In the genomic region with DNA sequence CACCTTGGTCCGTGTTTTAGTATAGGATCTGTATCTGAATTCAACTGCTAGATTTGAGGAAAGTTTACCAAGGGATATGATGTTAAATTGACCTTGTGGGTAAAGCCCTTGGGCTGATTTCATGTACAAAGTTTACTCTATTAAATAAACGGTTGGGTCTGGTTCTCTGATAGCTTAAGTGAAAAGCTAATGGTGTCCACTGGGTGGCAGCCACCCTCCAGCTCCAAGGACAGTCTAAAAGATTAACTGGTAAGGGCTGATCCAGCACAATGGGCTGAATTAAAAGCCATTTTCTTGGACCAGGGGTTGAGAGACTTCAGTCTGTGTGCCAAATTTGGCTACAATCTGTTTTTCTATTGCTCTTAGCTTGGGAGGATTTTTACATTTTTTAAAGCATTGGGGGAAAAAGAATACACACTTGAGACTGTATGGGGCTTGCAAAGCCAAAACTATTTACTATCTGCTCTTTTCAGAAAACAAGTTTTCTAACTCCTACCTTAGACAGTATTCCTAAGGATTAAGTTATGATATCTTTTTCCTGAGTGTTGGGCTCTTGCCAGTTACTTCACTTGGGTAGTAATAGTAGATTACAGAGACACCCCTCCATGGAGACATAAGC, we compare ENCODE assay signal across 7 cellular contexts.
A peak's percentile ranks its signal among the peaks of the same experiment; 100 is the strongest.
DNase-seq lines count a peak whose midpoint lies in the region; ATAC-seq and TF ChIP-seq lines count a peak whose summit lies in the region.

No MANE protein-coding gene starts in this region.

- no peak overlapping the region for H3K4me3 ChIP-seq in HCT116 (replicated peaks in 1 of 2; ENCODE audit: low read depth in 1 of 2, low read length in 2 of 2)

- no peaks in the 10 kb centered on the region for H3K27me3 ChIP-seq in HCT116 (ENCODE audit: insufficient read depth, low read length)

- no peaks in the 10 kb centered on the region for H3K36me3 ChIP-seq in HCT116 (ENCODE audit: control insufficient read depth in 1 of 2, insufficient read depth in 2 of 2, low read length in 2 of 2)

- no peak overlapping the region for H2AFZ ChIP-seq in HCT116 (ENCODE audit: low read depth, low read length, poor library complexity, severe bottlenecking)

- H3K79me2 ChIP-seq in HCT116 (ENCODE audit: insufficient read depth, low read length) = peaks cover 57% of the 10 kb centered on the region

- TF ChIP-seq RAD21 in HCT116 (IDR thresholded peaks at IDR 0.05; ENCODE audit: low read depth) = peak; percentile 80

- RAD21 ChIA-PET in HCT116 (lab: Charles Lee; ENCODE audit: low non-redundant PET in 1 of 2, low total read pairs in 2 of 2, uncharacterized antibody in 2 of 2, unreplicated experiment in 2 of 2) = interaction anchor here (0.9 to 1.4 kb wide), 2 partner anchors 122 to 265 kb away, joined by 4 read pairs; no protein-coding TSS in a partner anchor

- H3K4me1 ChIP-seq in HCT116 (ENCODE audit: control insufficient read depth in 1 of 2, insufficient read depth in 2 of 2, low read length in 2 of 2) = no peaks in the 10 kb centered on the region

- no peak overlapping the region for H3K4me2 ChIP-seq in HCT116 (ENCODE audit: low read length)

- intact Hi-C loops in HCT116 (cut with micrococcal nuclease) = loop anchor here (1.0 to 10.0 kb wide), 3 partner anchors 120 to 1078 kb away; a partner anchor contains a TSS
- intact Hi-C loops in Right ventricle myocardium superior (cut with DNase I) = no loop called here

- TF ChIP-seq CTCF in HCT116 (IDR thresholded peaks at IDR 0.05 in 2 of 3, conservative IDR thresholded peaks at IDR 0.05 in 1 of 3; ENCODE audit: borderline replicate concordance in 1 of 3, insufficient read depth in 1 of 3, low read depth in 2 of 3, low read length in 2 of 3) = peak; percentile 65 to 74 (median 67)

- ATAC-seq in HCT116 (peak; percentile 98), Right ventricle myocardium superior (ENCODE audit: poor library complexity) (peak; percentile 97), GM21529 (IDR thresholded peaks at IDR 0.05; ENCODE audit: unreplicated experiment) (no peak)

- no peaks in the 10 kb centered on the region for H3K9me3 ChIP-seq in HCT116 (ENCODE audit: control insufficient read depth in 1 of 2, insufficient read depth in 1 of 2, low read depth in 1 of 2, low read length in 2 of 2)

- peaks cover 4% of the 10 kb centered on the region; the same call in 1 of the 2 replicates for H4K20me1 ChIP-seq in HCT116 (ENCODE audit: insufficient read depth)

- no peak overlapping the region for H3K9ac ChIP-seq in HCT116 (ENCODE audit: low read length)

- no TSS peak for BruUV-seq in HCT116 (replicated peaks; lab: Mats Ljungman, UMichigan)

- no peaks in the 10 kb centered on the region for H3K9me2 ChIP-seq in HCT116 (ENCODE audit: insufficient read depth)

- CTCF ChIA-PET in HCT116 (lab: Charles Lee) = interaction anchor here (0.9 to 2.0 kb wide), 20 partner anchors 10 to 1080 kb away, joined by 3 to 10 read pairs (median 4); a partner anchor contains a TSS

- no peak overlapping the region for H3K27ac ChIP-seq in HCT116 (ENCODE audit: low read depth, low read length)

- no peak for TF ChIP-seq POLR2A in HCT116 (IDR thresholded peaks at IDR 0.05; ENCODE audit: borderline replicate concordance, extremely low read depth, insufficient read depth, insufficient read length)

- DNase-seq in EL (peak; percentile 70), HCT116 (ENCODE audit: low read depth, low spot score) (peak; percentile 48), NCI-H446 treated with DMSO at 0.1 percent for 48 hours (lab: John Stamatoyannopoulos, UW) (peak; percentile 73), Right ventricle myocardium superior (peak; percentile 59), pulmonary artery endothelial cell (ENCODE audit: low read depth, low spot score) (peak; percentile 37)
- DNase-seq in activated naive CD4-positive, alpha-beta T cell treated with anti-CD3 and anti-CD28 coated beads, Interleukin-2, amount 50 U/mL, for 16 hours = peak; percentile 43

- POLR2A ChIA-PET in HCT116 (lab: Charles Lee) = no interaction called here

TF ChIP-seq in HCT116, 20 proteins besides CTCF, POLR2A, EP300 and RAD21:
- TF ChIP-seq EZH2phosphoT487 (IDR thresholded peaks at IDR 0.05; ENCODE audit: borderline replicate concordance) (no peak), TCF7L2 (IDR thresholded peaks at IDR 0.05; ENCODE audit: borderline replicate concordance, extremely low read depth, insufficient read depth, insufficient read length) (no peak), SRF (IDR thresholded peaks at IDR 0.05; ENCODE audit: low read depth) (no peak), ZFX (IDR thresholded peaks at IDR 0.05) (no peak), SIN3A (IDR thresholded peaks at IDR 0.05; ENCODE audit: low read depth) (no peak), CEBPB (IDR thresholded peaks at IDR 0.05; ENCODE audit: low read depth) (no peak), EGR1 (IDR thresholded peaks at IDR 0.05; ENCODE audit: low read depth) (no peak), YY1 (IDR thresholded peaks at IDR 0.05; ENCODE audit: extremely low read depth, insufficient replicate concordance, low read depth, low read length) (no peak)
- TF ChIP-seq, protein P1, sequence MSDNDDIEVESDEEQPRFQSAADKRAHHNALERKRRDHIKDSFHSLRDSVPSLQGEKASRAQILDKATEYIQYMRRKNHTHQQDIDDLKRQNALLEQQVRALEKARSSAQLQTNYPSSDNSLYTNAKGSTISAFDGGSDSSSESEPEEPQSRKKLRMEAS (IDR thresholded peaks at IDR 0.05) = no peak
